ENCODE assay signal across 27 cellular contexts in genomic region chr1:36732038-36732402, GRCh38.
"Had no signal": no experiment of that assay in that cellular context is flagged by ENCODE, and none has a peak within 500 bp of the region (broad histone marks: within the 10 kb centered on the region; RNA-seq: fewer than 3 reads in every experiment).

No MANE protein-coding gene starts in this region.

- H3K9me3 Mint-ChIP-seq: activated CD4-positive, alpha-beta memory T cell treated with anti-CD3 and anti-CD28 coated beads for 36 hours; activated CD4-positive, alpha-beta T cell treated with anti-CD3 and anti-CD28 coated beads, Interleukin-2, amount 10 ng/mL, durations not matched to agents 24 days and 14 days; activated naive CD4-positive, alpha-beta T cell treated with anti-CD3 and anti-CD28 coated beads, Interleukin-2, amount 10 ng/mL, durations not matched to agents 7 days and 5 days; activated naive CD4-positive, alpha-beta T cell treated with anti-CD3 and anti-CD28 coated beads, Interleukin-2, amount 50 U/mL, for 72 hours; activated naive CD8-positive, alpha-beta T cell treated with anti-CD3 and anti-CD28 coated beads, Interleukin-2, amount 10 ng/mL, durations not matched to agents 7 days and 5 days; activated T-helper 1 cell treated with anti-CD3 and anti-CD28 coated beads, Interleukin-12 subunit alpha, Interleukin-12 subunit beta, Interleukin-2, Interleukin-4 antibody, amounts not matched to agents 30 ng/mL and 10 ng/mL and 1 ng/mL, durations not matched to agents 14 hours and 24 hours and 36 hours had no signal

- H3K27me3 ChIP-seq: ascending aorta, cardiac muscle cell, colonic mucosa had no signal

- H3K9me3 ChIP-seq: ascending aorta, breast epithelium, colonic mucosa had no signal

- H3K36me3 ChIP-seq: ascending aorta, breast epithelium, cardiac muscle cell, colonic mucosa had no signal

- H3K4me1 ChIP-seq: ascending aorta, breast epithelium, colonic mucosa had no signal

- ATAC-seq: activated CD4-positive, alpha-beta T cell treated with anti-CD3 and anti-CD28 coated beads for 36 hours; activated CD8-positive, alpha-beta memory T cell treated with anti-CD3 and anti-CD28 coated beads, Interleukin-2, amount 10 ng/mL, durations not matched to agents 7 days and 5 days; activated CD8-positive, alpha-beta T cell treated with anti-CD3 and anti-CD28 coated beads, Interleukin-2, amount 10 ng/mL, durations not matched to agents 7 days and 5 days; activated naive CD4-positive, alpha-beta T cell treated with anti-CD3 and anti-CD28 coated beads, Interleukin-2, amount 50 U/mL, for 72 hours; esophagus mucosa had no signal

- H3K36me3 Mint-ChIP-seq: activated CD4-positive, alpha-beta memory T cell treated with anti-CD3 and anti-CD28 coated beads for 36 hours; activated CD8-positive, alpha-beta memory T cell treated with anti-CD3 and anti-CD28 coated beads, Interleukin-2, amount 10 ng/mL, durations not matched to agents 7 days and 5 days; activated naive CD4-positive, alpha-beta T cell treated with anti-CD3 and anti-CD28 coated beads, Interleukin-2, amount 10 ng/mL, durations not matched to agents 7 days and 5 days; activated naive CD4-positive, alpha-beta T cell treated with anti-CD3 and anti-CD28 coated beads, Interleukin-2, amount 50 U/mL, for 72 hours; activated naive CD8-positive, alpha-beta T cell treated with anti-CD3 and anti-CD28 coated beads, Interleukin-2, amount 10 ng/mL, durations not matched to agents 7 days and 5 days; brain had no signal

- H3K4me3 Mint-ChIP-seq: activated CD4-positive, alpha-beta memory T cell treated with anti-CD3 and anti-CD28 coated beads for 36 hours; activated CD4-positive, alpha-beta T cell treated with anti-CD3 and anti-CD28 coated beads for 36 hours; activated CD4-positive, alpha-beta T cell treated with anti-CD3 and anti-CD28 coated beads, Interleukin-2, amount 10 ng/mL, durations not matched to agents 24 days and 14 days; activated CD8-positive, alpha-beta memory T cell treated with anti-CD3 and anti-CD28 coated beads, Interleukin-2, amount 10 ng/mL, durations not matched to agents 7 days and 5 days; activated CD8-positive, alpha-beta T cell treated with anti-CD3 and anti-CD28 coated beads, Interleukin-2, amount 10 ng/mL, durations not matched to agents 7 days and 5 days; activated naive CD4-positive, alpha-beta T cell treated with anti-CD3 and anti-CD28 coated beads, Interleukin-2, amount 10 ng/mL, durations not matched to agents 7 days and 5 days; activated naive CD8-positive, alpha-beta T cell treated with anti-CD3 and anti-CD28 coated beads, Interleukin-2, amount 10 ng/mL, durations not matched to agents 7 days and 5 days; activated T-helper 1 cell treated with anti-CD3 and anti-CD28 coated beads, Interleukin-12 subunit alpha, Interleukin-12 subunit beta, Interleukin-2, Interleukin-4 antibody, amounts not matched to agents 30 ng/mL and 10 ng/mL and 1 ng/mL, durations not matched to agents 14 hours and 24 hours and 36 hours; brain had no signal

- H3K27ac ChIP-seq: ascending aorta, breast epithelium, cardiac muscle cell, colonic mucosa had no signal

- H3K4me1 Mint-ChIP-seq: activated CD4-positive, alpha-beta T cell treated with anti-CD3 and anti-CD28 coated beads for 36 hours; activated CD4-positive, alpha-beta T cell treated with anti-CD3 and anti-CD28 coated beads, Interleukin-2, amount 10 ng/mL, durations not matched to agents 24 days and 14 days had no signal

- H3K4me3 ChIP-seq: ascending aorta, breast epithelium, cardiac muscle cell, colonic mucosa had no signal

- DNase-seq: activated CD4-positive, alpha-beta memory T cell treated with anti-CD3 and anti-CD28 coated beads for 36 hours; activated CD4-positive, alpha-beta T cell treated with anti-CD3 and anti-CD28 coated beads, Interleukin-2, amount 10 ng/mL, durations not matched to agents 24 days and 14 days; activated CD4-positive, CD25-positive, alpha-beta regulatory T cell; activated CD4-positive, CD25-positive, alpha-beta regulatory T cell treated with anti-CD3 and anti-CD28 coated beads, Interleukin-2, amount 50 U/mL, for 72 hours; activated CD8-positive, alpha-beta memory T cell treated with anti-CD3 and anti-CD28 coated beads, Interleukin-2, amount 10 ng/mL, durations not matched to agents 7 days and 5 days; activated CD8-positive, alpha-beta memory T cell treated with anti-CD3 and anti-CD28 coated beads, Interleukin-2, amount 50 U/mL, for 4 hours; activated CD8-positive, alpha-beta T cell treated with anti-CD3 and anti-CD28 coated beads, Interleukin-2, amount 10 ng/mL, durations not matched to agents 7 days and 5 days; activated gamma-delta T cell; activated naive CD4-positive, alpha-beta T cell; activated naive CD4-positive, alpha-beta T cell treated with anti-CD3 and anti-CD28 coated beads, Interleukin-2, amount 10 ng/mL, durations not matched to agents 7 days and 5 days; activated naive CD8-positive, alpha-beta T cell treated with anti-CD3 and anti-CD28 coated beads, Interleukin-2, amount 10 ng/mL, durations not matched to agents 7 days and 5 days; activated T-cell treated with anti-CD3 and anti-CD28 coated beads, Interleukin-2, amount 50 U/mL, for 1 hour; activated T-cell treated with anti-CD3 and anti-CD28 coated beads, Interleukin-2, amount 50 U/mL, for 48 hours; central memory CD4-positive, alpha-beta T cell; cerebellar nuclear complex; colonic mucosa; effector CD8-positive, alpha-beta T cell; foreskin fibroblast; T-helper 2 cell had no signal

- H3K27ac Mint-ChIP-seq: activated CD4-positive, alpha-beta memory T cell treated with anti-CD3 and anti-CD28 coated beads for 36 hours; activated CD4-positive, alpha-beta T cell treated with anti-CD3 and anti-CD28 coated beads for 36 hours; activated CD4-positive, alpha-beta T cell treated with anti-CD3 and anti-CD28 coated beads, Interleukin-2, amount 10 ng/mL, durations not matched to agents 24 days and 14 days; activated CD8-positive, alpha-beta memory T cell treated with anti-CD3 and anti-CD28 coated beads, Interleukin-2, amount 10 ng/mL, durations not matched to agents 7 days and 5 days; activated CD8-positive, alpha-beta T cell treated with anti-CD3 and anti-CD28 coated beads, Interleukin-2, amount 10 ng/mL, durations not matched to agents 7 days and 5 days; activated naive CD8-positive, alpha-beta T cell treated with anti-CD3 and anti-CD28 coated beads, Interleukin-2, amount 10 ng/mL, durations not matched to agents 7 days and 5 days; activated T-helper 1 cell treated with anti-CD3 and anti-CD28 coated beads, Interleukin-12 subunit alpha, Interleukin-12 subunit beta, Interleukin-2, Interleukin-4 antibody, amounts not matched to agents 30 ng/mL and 10 ng/mL and 1 ng/mL, durations not matched to agents 14 hours and 24 hours and 36 hours had no signal
